Comparison of ENCODE assay signal across 11 cellular contexts in genomic region chr17:18089613-18090012, GRCh38. TPM values are rescaled to one million over a fixed set of nuclear protein-coding genes. Genes with fewer than 3 reads are reported as not detected.
DNase-seq lines count a peak whose midpoint lies in the region; ATAC-seq and TF ChIP-seq lines count a peak whose summit lies in the region.
"Had no signal": no experiment of that assay in that cellular context is flagged by ENCODE, and none has a peak within 500 bp of the region (broad histone marks: within the 10 kb centered on the region; RNA-seq: fewer than 3 reads in every experiment).

No MANE protein-coding gene starts in this region.

- in situ Hi-C loops in KBM-7 (cut with MboI; ENCODE audit: low pct_unique_long_range_greater_than_20kb, low sequenced_read_pairs): no loop called here

- no peak overlapping the region for H3K27ac ChIP-seq in CD8-positive, alpha-beta memory T cell (ENCODE audit: low read depth, low read length)
- no peak overlapping the region for H3K27ac ChIP-seq in dorsolateral prefrontal cortex
- H3K27ac ChIP-seq in osteoblast (ENCODE audit: low read depth, low read length): no peak overlapping the region
- H3K27ac ChIP-seq: heart right ventricle, SK-N-MC had no signal

- H2AFZ ChIP-seq in osteoblast (ENCODE audit: low read length): no peak overlapping the region

- peaks cover 5% of the 10 kb centered on the region for H3K36me3 ChIP-seq in CD8-positive, alpha-beta memory T cell (ENCODE audit: insufficient read depth, low read length)
- peaks cover 16% of the 10 kb centered on the region for H3K36me3 ChIP-seq in osteoblast (ENCODE audit: insufficient read depth, low read length)

- CTCF ChIA-PET in CD8-positive, alpha-beta memory T cell (lab: Charles Lee): no interaction called here

- peaks cover 34% of the 10 kb centered on the region for H3K79me2 ChIP-seq in osteoblast (ENCODE audit: insufficient read depth, low read length)

- H3K4me3 ChIP-seq in CD8-positive, alpha-beta memory T cell (ENCODE audit: low read length): no peak overlapping the region
- H3K4me3 ChIP-seq in dorsolateral prefrontal cortex (no peak overlapping the region), osteoblast (ENCODE audit: insufficient read depth, low read length) (no peak overlapping the region)
- H3K4me3 ChIP-seq: adrenal gland had no signal

- no peaks in the 10 kb centered on the region for H3K27me3 ChIP-seq in CD8-positive, alpha-beta memory T cell (ENCODE audit: insufficient read depth, low read length, poor library complexity, severe bottlenecking)
- H3K27me3 ChIP-seq in dorsolateral prefrontal cortex (no peaks in the 10 kb centered on the region), osteoblast (ENCODE audit: insufficient read depth, low read length) (no peaks in the 10 kb centered on the region)
- H3K27me3 ChIP-seq: adrenal gland, heart right ventricle had no signal

- TF ChIP-seq CTCF in dorsolateral prefrontal cortex (IDR thresholded peaks at IDR 0.05 in 54 of 56, conservative IDR thresholded peaks at IDR 0.05 in 2 of 56; ENCODE audit: low read depth in 1 of 56, partially characterized antibody in 56 of 56) (no peak), osteoblast (IDR thresholded peaks at IDR 0.05; ENCODE audit: extremely low read depth, low read depth, low read length) (no peak)

- peaks cover 6 to 40% (median 9%) of the 10 kb centered on the region in 3 donors for H3K36me3 Mint-ChIP-seq in CD8-positive, alpha-beta memory T cell
- peaks cover 8% of the 10 kb centered on the region for H3K36me3 Mint-ChIP-seq in IgD-negative memory B cell
- peaks cover 34% of the 10 kb centered on the region for H3K36me3 Mint-ChIP-seq in activated T-helper 2 cell treated with anti-CD3 and anti-CD28 coated beads, Interferon-gamma antibody, Interleukin-2, Interleukin-4, amounts not matched to agents 10 μg/mL and 5 μg/mL and 100 μg/mL, durations not matched to agents 14 hours and 24 hours and 36 hours (ENCODE audit: low read depth)
- H3K36me3 Mint-ChIP-seq in naive thymus-derived CD8-positive, alpha-beta T cell: peaks cover 6 to 28% (median 8%) of the 10 kb centered on the region in 3 donors

- H3K9me3 Mint-ChIP-seq in CD8-positive, alpha-beta memory T cell: no peaks in the 10 kb centered on the region
- H3K9me3 Mint-ChIP-seq in IgD-negative memory B cell: no peaks in the 10 kb centered on the region
- no peaks in the 10 kb centered on the region for H3K9me3 Mint-ChIP-seq in activated T-helper 2 cell treated with anti-CD3 and anti-CD28 coated beads, Interferon-gamma antibody, Interleukin-2, Interleukin-4, amounts not matched to agents 10 μg/mL and 5 μg/mL and 100 μg/mL, durations not matched to agents 14 hours and 24 hours and 36 hours
- H3K9me3 Mint-ChIP-seq in naive thymus-derived CD8-positive, alpha-beta T cell: no peaks in the 10 kb centered on the region

- intact Hi-C loops in activated T-helper 2 cell treated with anti-CD3 and anti-CD28 coated beads, Interferon-gamma antibody, Interleukin-2, Interleukin-4, amounts not matched to agents 10 μg/mL and 5 μg/mL and 100 μg/mL, durations not matched to agents 14 hours and 24 hours and 36 hours (cut with micrococcal nuclease): loop anchor here (5.0 kb wide), 2 partner anchors 47 to 93 kb away; partner anchors contain the start of gene ALKBH5
- intact Hi-C loops in dorsolateral prefrontal cortex (cut with DNase I): loop anchor here (5.0 to 10.0 kb wide), 2 partner anchors 47 to 95 kb away; partner anchors contain the start of gene ALKBH5 (in 1 of the 2)

- H3K27ac Mint-ChIP-seq in CD8-positive, alpha-beta memory T cell: peak overlapping the region in 7 of 8 donors; percentile 57 to 99 (median 91)
- H3K27ac Mint-ChIP-seq in IgD-negative memory B cell: peak overlapping the region; percentile 80 to 96 (median 86)
- H3K27ac Mint-ChIP-seq in activated T-helper 2 cell treated with anti-CD3 and anti-CD28 coated beads, Interferon-gamma antibody, Interleukin-2, Interleukin-4, amounts not matched to agents 10 μg/mL and 5 μg/mL and 100 μg/mL, durations not matched to agents 14 hours and 24 hours and 36 hours: peak overlapping the region; percentile 1
- peak overlapping the region; percentile 48 to 100 (median 99) for H3K27ac Mint-ChIP-seq in naive thymus-derived CD8-positive, alpha-beta T cell

- no peaks in the 10 kb centered on the region for H3K9me3 ChIP-seq in CD8-positive, alpha-beta memory T cell (ENCODE audit: low read length)
- H3K9me3 ChIP-seq in osteoblast (ENCODE audit: low read depth, low read length): no peaks in the 10 kb centered on the region
- H3K9me3 ChIP-seq: adrenal gland, heart right ventricle had no signal

- DNase-seq in CD8-positive, alpha-beta memory T cell: no peak
- DNase-seq in activated T-helper 2 cell treated with anti-CD3 and anti-CD28 coated beads, Interferon-gamma antibody, Interleukin-2, Interleukin-4, amounts not matched to agents 10 μg/mL and 5 μg/mL and 100 μg/mL, durations not matched to agents 14 hours and 24 hours and 36 hours (ENCODE audit: low spot score): no peak
- no peak for DNase-seq in naive thymus-derived CD8-positive, alpha-beta T cell
- DNase-seq in dorsolateral prefrontal cortex: no peak
- no peak for DNase-seq in KBM-7
- DNase-seq in osteoblast (ENCODE audit: insufficient read length, low spot score, missing footprints): no peak
- DNase-seq: heart right ventricle, NCI-H2171 treated with DMSO at 0.1 percent for 48 hours had no signal

- ATAC-seq in naive thymus-derived CD8-positive, alpha-beta T cell: no peak
- ATAC-seq: heart right ventricle had no signal

- peak overlapping the region; percentile 50 to 99 (median 96) for H3K4me3 Mint-ChIP-seq in CD8-positive, alpha-beta memory T cell
- peak overlapping the region; percentile 13 to 100 (median 50) for H3K4me3 Mint-ChIP-seq in IgD-negative memory B cell
- peak overlapping the region; percentile 100 for H3K4me3 Mint-ChIP-seq in activated T-helper 2 cell treated with anti-CD3 and anti-CD28 coated beads, Interferon-gamma antibody, Interleukin-2, Interleukin-4, amounts not matched to agents 10 μg/mL and 5 μg/mL and 100 μg/mL, durations not matched to agents 14 hours and 24 hours and 36 hours (ENCODE audit: low read depth)
- peak overlapping the region in 9 of 10 donors; percentile 6 to 100 (median 71) for H3K4me3 Mint-ChIP-seq in naive thymus-derived CD8-positive, alpha-beta T cell

- peaks cover 29 to 47% (median 32%) of the 10 kb centered on the region in 3 donors for H3K4me1 Mint-ChIP-seq in CD8-positive, alpha-beta memory T cell
- peaks cover 14 to 23% (median 20%) of the 10 kb centered on the region in 3 donors for H3K4me1 Mint-ChIP-seq in IgD-negative memory B cell
- H3K4me1 Mint-ChIP-seq in activated T-helper 2 cell treated with anti-CD3 and anti-CD28 coated beads, Interferon-gamma antibody, Interleukin-2, Interleukin-4, amounts not matched to agents 10 μg/mL and 5 μg/mL and 100 μg/mL, durations not matched to agents 14 hours and 24 hours and 36 hours (ENCODE audit: low read depth): peaks cover 17% of the 10 kb centered on the region
- H3K4me1 Mint-ChIP-seq in naive thymus-derived CD8-positive, alpha-beta T cell: peaks cover 18 to 44% (median 27%) of the 10 kb centered on the region in 4 donors

- peaks cover 5% of the 10 kb centered on the region for H4K20me1 ChIP-seq in osteoblast (ENCODE audit: insufficient read depth, low read length)

- POLR2A ChIA-PET in CD8-positive, alpha-beta memory T cell (lab: Charles Lee): no interaction called here
- POLR2A ChIA-PET in naive thymus-derived CD8-positive, alpha-beta T cell (lab: Charles Lee): no interaction called here

- H3K4me1 ChIP-seq in CD8-positive, alpha-beta memory T cell (ENCODE audit: insufficient read depth, low read length): peaks cover 20% of the 10 kb centered on the region
- peaks cover 8% of the 10 kb centered on the region for H3K4me1 ChIP-seq in osteoblast (ENCODE audit: insufficient read depth, low read length)

- H3K27me3 Mint-ChIP-seq in CD8-positive, alpha-beta memory T cell: no peaks in the 10 kb centered on the region
- H3K27me3 Mint-ChIP-seq in IgD-negative memory B cell: no peaks in the 10 kb centered on the region
- no peaks in the 10 kb centered on the region for H3K27me3 Mint-ChIP-seq in activated T-helper 2 cell treated with anti-CD3 and anti-CD28 coated beads, Interferon-gamma antibody, Interleukin-2, Interleukin-4, amounts not matched to agents 10 μg/mL and 5 μg/mL and 100 μg/mL, durations not matched to agents 14 hours and 24 hours and 36 hours (ENCODE audit: low read depth)
- H3K27me3 Mint-ChIP-seq in naive thymus-derived CD8-positive, alpha-beta T cell: no peaks in the 10 kb centered on the region

- H3K4me2 ChIP-seq in osteoblast (ENCODE audit: insufficient read depth, low read length): no peak overlapping the region

RNA-seq across cellular contexts. Expression of gene DRG2, which starts 1.9 kb away (rescaled TPM):
- total RNA-seq in CD8-positive, alpha-beta memory T cell: 10 to 100 TPM; 52.9 to 54.2 TPM
- polyA plus RNA-seq in CD8-positive, alpha-beta memory T cell: 51.7 TPM
- polyA plus RNA-seq in IgD-negative memory B cell: 47.8 TPM
- 57.9 and 62.2 TPM in 2 replicates for total RNA-seq in activated T-helper 2 cell treated with anti-CD3 and anti-CD28 coated beads, Interferon-gamma antibody, Interleukin-2, Interleukin-4, amounts not matched to agents 10 μg/mL and 5 μg/mL and 100 μg/mL, durations not matched to agents 14 hours and 24 hours and 36 hours
- 10 to 100 TPM; 48.6 to 49.4 TPM for total RNA-seq in naive thymus-derived CD8-positive, alpha-beta T cell
- polyA plus RNA-seq in naive thymus-derived CD8-positive, alpha-beta T cell: 10 to 100 TPM; 38.8 to 45.2 (median 45.2) TPM
- 10 to 100 TPM; 27.0 to 50.8 (median 38.5) TPM for total RNA-seq in dorsolateral prefrontal cortex
- total RNA-seq in osteoblast: 33.0 and 40.2 TPM in 2 replicates

RNA-seq across cellular contexts. Expression of gene MYO15A, which starts 18.9 kb away (rescaled TPM):
- total RNA-seq in CD8-positive, alpha-beta memory T cell: under 1 TPM; 0.31 to 0.35 TPM
- 0.54 TPM for polyA plus RNA-seq in CD8-positive, alpha-beta memory T cell
- 0.48 TPM for polyA plus RNA-seq in IgD-negative memory B cell
- total RNA-seq in activated T-helper 2 cell treated with anti-CD3 and anti-CD28 coated beads, Interferon-gamma antibody, Interleukin-2, Interleukin-4, amounts not matched to agents 10 μg/mL and 5 μg/mL and 100 μg/mL, durations not matched to agents 14 hours and 24 hours and 36 hours: 0.64 and 0.80 TPM in 2 replicates
- 1 to 10 TPM; 1.5 to 2.0 TPM for total RNA-seq in naive thymus-derived CD8-positive, alpha-beta T cell
- polyA plus RNA-seq in naive thymus-derived CD8-positive, alpha-beta T cell: under 1 TPM; 0.13 to 0.46 (median 0.16) TPM
- total RNA-seq in dorsolateral prefrontal cortex (10 to 100 TPM in 94 of 120 experiments, 1 to 10 TPM in 26; 4.0 to 22.9 (median 13.0) TPM), osteoblast (1.1 and 1.2 TPM in 2 replicates)

RNA-seq across cellular contexts. Expression of gene GID4, which starts 50.4 kb away (rescaled TPM):
- 10 to 100 TPM in 1 of 2 experiments, 1 to 10 TPM in 1; 9.8 to 11.1 TPM for total RNA-seq in CD8-positive, alpha-beta memory T cell
- polyA plus RNA-seq in CD8-positive, alpha-beta memory T cell: 8.5 TPM
- 7.7 TPM for polyA plus RNA-seq in IgD-negative memory B cell
- 9.3 and 10.8 TPM in 2 replicates for total RNA-seq in activated T-helper 2 cell treated with anti-CD3 and anti-CD28 coated beads, Interferon-gamma antibody, Interleukin-2, Interleukin-4, amounts not matched to agents 10 μg/mL and 5 μg/mL and 100 μg/mL, durations not matched to agents 14 hours and 24 hours and 36 hours
- total RNA-seq in naive thymus-derived CD8-positive, alpha-beta T cell: 10 to 100 TPM; 10.4 to 10.7 TPM
- 1 to 10 TPM; 3.4 to 7.1 (median 6.0) TPM for polyA plus RNA-seq in naive thymus-derived CD8-positive, alpha-beta T cell
- total RNA-seq in dorsolateral prefrontal cortex: 10 to 100 TPM; 10.2 to 20.5 (median 15.2) TPM
- 13.0 and 13.3 TPM in 2 replicates for total RNA-seq in osteoblast

RNA-seq across cellular contexts. Expression of gene ATPAF2, which starts 50.6 kb away (rescaled TPM):
- total RNA-seq in CD8-positive, alpha-beta memory T cell: 10 to 100 TPM; 30.4 to 33.4 TPM
- polyA plus RNA-seq in CD8-positive, alpha-beta memory T cell: 16.0 TPM
- 41.5 TPM for polyA plus RNA-seq in IgD-negative memory B cell
- total RNA-seq in activated T-helper 2 cell treated with anti-CD3 and anti-CD28 coated beads, Interferon-gamma antibody, Interleukin-2, Interleukin-4, amounts not matched to agents 10 μg/mL and 5 μg/mL and 100 μg/mL, durations not matched to agents 14 hours and 24 hours and 36 hours: 29.9 and 31.3 TPM in 2 replicates
- total RNA-seq in naive thymus-derived CD8-positive, alpha-beta T cell: 10 to 100 TPM; 22.0 to 28.7 TPM
- polyA plus RNA-seq in naive thymus-derived CD8-positive, alpha-beta T cell: 10 to 100 TPM; 15.3 to 21.8 (median 21.2) TPM
- total RNA-seq in dorsolateral prefrontal cortex (10 to 100 TPM; 23.1 to 61.4 (median 36.3) TPM), osteoblast (19.2 and 20.3 TPM in 2 replicates)

Comparison
In these comparisons a context has a peak if more than half of its experiments do, and no peak if none do; other contexts are left out.
1. H3K27ac Mint-ChIP-seq: peak in every context shown above with its lines; median percentile 99 in naive thymus-derived CD8-positive, alpha-beta T cell; 91 in CD8-positive, alpha-beta memory T cell; 86 in IgD-negative memory B cell; 1 in activated T-helper 2 cell treated with anti-CD3 and anti-CD28 coated beads, Interferon-gamma antibody, Interleukin-2, Interleukin-4, amounts not matched to agents 10 μg/mL and 5 μg/mL and 100 μg/mL, durations not matched to agents 14 hours and 24 hours and 36 hours.
2. H3K4me3 Mint-ChIP-seq: peak in every context shown above with its lines; median percentile 100 in activated T-helper 2 cell treated with anti-CD3 and anti-CD28 coated beads, Interferon-gamma antibody, Interleukin-2, Interleukin-4, amounts not matched to agents 10 μg/mL and 5 μg/mL and 100 μg/mL, durations not matched to agents 14 hours and 24 hours and 36 hours; 96 in CD8-positive, alpha-beta memory T cell; 71 in naive thymus-derived CD8-positive, alpha-beta T cell; 50 in IgD-negative memory B cell.